In genomic region chr17:28612936-28613872, GRCh38 we compare ENCODE assay signal across 8 cellular contexts. TPM values are rescaled to one million over a fixed set of nuclear protein-coding genes. Genes with fewer than 3 reads are reported as not detected.
A peak's percentile ranks its signal among the peaks of the same experiment; 100 is the strongest.
DNase-seq lines count a peak whose midpoint lies in the region; ATAC-seq and TF ChIP-seq lines count a peak whose summit lies in the region.

No MANE protein-coding gene starts in this region.

- peak overlapping the region; percentile 60 for H3K27ac ChIP-seq in caudate nucleus (ENCODE audit: low read depth, low read length)

- no peak overlapping the region for H3K4me3 Mint-ChIP-seq in stimulated activated naive CD8-positive, alpha-beta T cell treated with anti-CD3 and anti-CD28 coated beads, Interleukin-15, amount 100 ng/mL, for 72 hours

- H3K27ac Mint-ChIP-seq in stimulated activated naive CD8-positive, alpha-beta T cell treated with anti-CD3 and anti-CD28 coated beads, Interleukin-15, amount 100 ng/mL, for 72 hours, result peak overlapping the region in 1 of 2 donors; percentile 63

- no peaks in the 10 kb centered on the region for H3K27me3 Mint-ChIP-seq in stimulated activated naive CD8-positive, alpha-beta T cell treated with anti-CD3 and anti-CD28 coated beads, Interleukin-15, amount 100 ng/mL, for 72 hours

- in situ Hi-C loops in GM13977 (cut with MboI; ENCODE audit: low pct_unique_long_range_greater_than_20kb, low sequenced_read_pairs, unreplicated experiment), result no loop called here

- no peaks in the 10 kb centered on the region for H3K9me3 Mint-ChIP-seq in stimulated activated naive CD8-positive, alpha-beta T cell treated with anti-CD3 and anti-CD28 coated beads, Interleukin-15, amount 100 ng/mL, for 72 hours

- H3K4me1 Mint-ChIP-seq in stimulated activated naive CD8-positive, alpha-beta T cell treated with anti-CD3 and anti-CD28 coated beads, Interleukin-15, amount 100 ng/mL, for 72 hours, result no peaks in the 10 kb centered on the region

- no peak for DNase-seq in AG09319 (ENCODE audit: extremely low read depth, low read depth)
- DNase-seq in GM13977 (ENCODE audit: low spot score), result peak; percentile 48
- DNase-seq in SW480 (ENCODE audit: low spot score), result peak; percentile 25
- DNase-seq in caudate nucleus (lab: John Stamatoyannopoulos, UW), result peak in 16 of 61 donors; percentile 2 to 40 (median 13)
- DNase-seq in left colon, result peak in 1 of 2 donors; percentile 38
- DNase-seq in stimulated activated naive CD8-positive, alpha-beta T cell treated with anti-CD3 and anti-CD28 coated beads, Interleukin-15, amount 100 ng/mL, for 72 hours, result peak; percentile 15 to 26

- TF ChIP-seq CTCF in AG09319 (IDR thresholded peaks at IDR 0.05; ENCODE audit: low read depth, low read length) (peak; percentile 72), GM13977 (IDR thresholded peaks at IDR 0.05; ENCODE audit: extremely low read depth, insufficient read depth, missing control alignments) (peak; percentile 66)

- ATAC-seq in left colon, result peak; percentile 61
- ATAC-seq in stimulated activated naive CD8-positive, alpha-beta T cell treated with anti-CD3 and anti-CD28 coated beads, Interleukin-15, amount 100 ng/mL, for 72 hours, result peak; percentile 74
- ATAC-seq in GM18511 (IDR thresholded peaks at IDR 0.05; ENCODE audit: unreplicated experiment), result no peak
- ATAC-seq in HG02759 (IDR thresholded peaks at IDR 0.05; ENCODE audit: unreplicated experiment), result no peak

- intact Hi-C loops in left colon (cut with DNase I, micrococcal nuclease), result loop anchor here (5.0 kb wide), 2 partner anchors 116 to 121 kb away; no protein-coding TSS in a partner anchor

RNA-seq across cellular contexts. Expression of gene RSKR, which starts 0.8 kb away (rescaled TPM):
- 10 to 100 TPM; 10.2 to 13.5 TPM for total RNA-seq in left colon

RNA-seq across cellular contexts. Expression of gene SPAG5, which starts 14.4 kb away (rescaled TPM):
- 10 to 100 TPM in 1 of 2 donors, 1 to 10 TPM in 1; 9.7 to 24.4 TPM for total RNA-seq in left colon

RNA-seq across cellular contexts. Expression of gene BLTP2, which starts 31.8 kb away (rescaled TPM):
- 100 to 1,000 TPM; 129 to 135 TPM for total RNA-seq in left colon

RNA-seq across cellular contexts. Expression of gene ALDOC, which starts 36.5 kb away (rescaled TPM):
- total RNA-seq in left colon, result 10 to 100 TPM; 26.0 to 38.6 TPM

RNA-seq across cellular contexts. Expression of gene PIGS, which starts 41.9 kb away (rescaled TPM):
- 10 to 100 TPM; 82.5 to 94.6 TPM for total RNA-seq in left colon

Comparison
In these comparisons a context has a peak if more than half of its experiments do, and no peak if none do; other contexts are left out.
1. ATAC-seq: peak in left colon (single experiment) and stimulated activated naive CD8-positive, alpha-beta T cell treated with anti-CD3 and anti-CD28 coated beads, Interleukin-15, amount 100 ng/mL, for 72 hours (single experiment); none in GM18511 (single experiment) and HG02759 (single experiment).